2 cellular contexts compared by ENCODE assay signal in genomic region chr10:89280501-89280900, GRCh38.
TF ChIP-seq lines count a peak whose summit lies in the region.

No MANE protein-coding gene starts in this region.

TF ChIP-seq in SK-N-SH, 30 proteins besides CTCF, POLR2A, EP300 and RAD21:
- TF ChIP-seq TCF12 (IDR thresholded peaks at IDR 0.05) (peak; percentile 67), POLR2AphosphoS5 (IDR thresholded peaks at IDR 0.05; ENCODE audit: low read depth, low read length) (no peak)

TF ChIP-seq in SK-N-SH treated with all-trans-retinoic acid at 6 μM for 48 hours, 23 proteins besides CTCF, POLR2A, EP300 and RAD21:
- no peak for TF ChIP-seq GLIS3 (CRISPR knock-in tag; IDR thresholded peaks at IDR 0.05)
- no peak for TF ChIP-seq TCF4 (CRISPR knock-in tag; IDR thresholded peaks at IDR 0.05; ENCODE audit: borderline replicate concordance)
- TF ChIP-seq ESRRG (CRISPR knock-in tag; IDR thresholded peaks at IDR 0.05): no peak
- TF ChIP-seq POU6F1 (CRISPR knock-in tag; IDR thresholded peaks at IDR 0.05; ENCODE audit: borderline replicate concordance, low read depth): no peak
- no peak for TF ChIP-seq ZNF565 (CRISPR knock-in tag; conservative IDR thresholded peaks at IDR 0.05; ENCODE audit: low read depth)
- no peak for TF ChIP-seq PATZ1 (CRISPR knock-in tag; IDR thresholded peaks at IDR 0.05; ENCODE audit: borderline replicate concordance)
- TF ChIP-seq TSHZ2 (CRISPR knock-in tag; IDR thresholded peaks at IDR 0.05): no peak
- TF ChIP-seq ARNTL (CRISPR knock-in tag; IDR thresholded peaks at IDR 0.05; ENCODE audit: borderline replicate concordance, low read depth): no peak
- no peak for TF ChIP-seq CSRNP3 (CRISPR knock-in tag; IDR thresholded peaks at IDR 0.05)
- TF ChIP-seq ZFP30 (CRISPR knock-in tag; IDR thresholded peaks at IDR 0.05): no peak
